ENCODE assay signal across 12 cellular contexts in genomic region chr6:50819527-50819905, GRCh38. TPM values are rescaled to one million over a fixed set of nuclear protein-coding genes. Genes with fewer than 3 reads are reported as not detected.
DNase-seq lines count a peak whose midpoint lies in the region; ATAC-seq, FAIRE-seq and TF ChIP-seq lines count a peak whose summit lies in the region.
"Had no signal": no experiment of that assay in that cellular context is flagged by ENCODE, and none has a peak within 500 bp of the region (broad histone marks: within the 10 kb centered on the region; RNA-seq: fewer than 3 reads in every experiment).

No MANE protein-coding gene starts in this region.

- in situ Hi-C loops in gastrocnemius medialis (cut with MboI; ENCODE audit: low sequenced_read_pairs in 4 of 4) = loop anchor here (10.0 to 25.0 kb wide), 4 partner anchors 718 to 1205 kb away; no protein-coding TSS in a partner anchor

- no peak overlapping the region for H3K27ac Mint-ChIP-seq in astrocyte (ENCODE audit: unreplicated experiment)
- H3K27ac Mint-ChIP-seq: activated T-cell treated with anti-CD3 and anti-CD28 coated beads, Interleukin-2, amount 50 U/mL, for 24 hours had no signal

- H2AFZ ChIP-seq in astrocyte (ENCODE audit: low read depth, low read length) = no peak overlapping the region

- H3K4me3 Mint-ChIP-seq in astrocyte (ENCODE audit: unreplicated experiment) = peak overlapping the region; percentile 70
- H3K4me3 Mint-ChIP-seq in activated T-cell treated with anti-CD3 and anti-CD28 coated beads, Interleukin-2, amount 50 U/mL, for 4 hours = no peak overlapping the region
- H3K4me3 Mint-ChIP-seq: activated T-cell treated with anti-CD3 and anti-CD28 coated beads, Interleukin-2, amount 50 U/mL, for 24 hours had no signal

- H3K36me3 ChIP-seq in H7 (replicated peaks; ENCODE audit: control insufficient read depth, insufficient read depth, low read length) (no peaks in the 10 kb centered on the region), astrocyte (ENCODE audit: insufficient read depth, low read length) (no peaks in the 10 kb centered on the region), iPS-20b (ENCODE audit: insufficient read depth, low read depth, low read length) (no peaks in the 10 kb centered on the region), gastrocnemius medialis (no peaks in the 10 kb centered on the region)

- H4K20me1 ChIP-seq in astrocyte (ENCODE audit: insufficient read depth, low read length) = no peaks in the 10 kb centered on the region

- intact Hi-C loops in gastrocnemius medialis (cut with DNase I; ENCODE audit: low total_unique reads) = loop anchor here (5.0 kb wide), 3 partner anchors 533 to 1203 kb away; no protein-coding TSS in a partner anchor

- H3K4me3 ChIP-seq in H7 (ENCODE audit: insufficient read depth, low read depth, low read length) = no peak overlapping the region
- H3K4me3 ChIP-seq in astrocyte (ENCODE audit: insufficient read depth, low read depth, low read length) = no peak overlapping the region
- H3K4me3 ChIP-seq in iPS-20b (ENCODE audit: low read length) = peak overlapping the region; percentile 6; the same call in 1 of the 2 replicates
- H3K4me3 ChIP-seq in gastrocnemius medialis = peak overlapping the region in 3 of 4 donors; percentile 4 to 25 (median 9)

- H3K79me2 ChIP-seq in astrocyte (ENCODE audit: insufficient read depth, low read length) = no peaks in the 10 kb centered on the region

- H3K27me3 ChIP-seq in H7 (ENCODE audit: control insufficient read depth, insufficient read depth, low read length) (peaks cover 97% of the 10 kb centered on the region), astrocyte (ENCODE audit: insufficient read depth, low read length) (peaks cover 68% of the 10 kb centered on the region), iPS-20b (ENCODE audit: insufficient read depth, low read length) (peaks cover 100% of the 10 kb centered on the region), gastrocnemius medialis (peaks cover 75 to 95% (median 91%) of the 10 kb centered on the region in 3 donors)

- H3K27me3 Mint-ChIP-seq in astrocyte (ENCODE audit: low read depth, unreplicated experiment) = peaks cover 80% of the 10 kb centered on the region
- H3K27me3 Mint-ChIP-seq in activated T-cell treated with anti-CD3 and anti-CD28 coated beads, Interleukin-2, amount 50 U/mL, for 4 hours (ENCODE audit: low read depth) = peaks cover 81% of the 10 kb centered on the region

- TF ChIP-seq CTCF in astrocyte (IDR thresholded peaks at IDR 0.05; ENCODE audit: insufficient read depth, low read depth, low read length) (no peak), gastrocnemius medialis (IDR thresholded peaks at IDR 0.05 in 4 of 5, conservative IDR thresholded peaks at IDR 0.05 in 1 of 5) (no peak)

- peaks cover 5% of the 10 kb centered on the region for H3K4me1 Mint-ChIP-seq in astrocyte (ENCODE audit: low read depth, unreplicated experiment)
- peaks cover 24% of the 10 kb centered on the region for H3K4me1 Mint-ChIP-seq in activated T-cell treated with anti-CD3 and anti-CD28 coated beads, Interleukin-2, amount 50 U/mL, for 4 hours (ENCODE audit: low read depth)

- peaks cover 2% of the 10 kb centered on the region for H3K9me3 Mint-ChIP-seq in astrocyte (ENCODE audit: unreplicated experiment)
- no peaks in the 10 kb centered on the region for H3K9me3 Mint-ChIP-seq in activated T-cell treated with anti-CD3 and anti-CD28 coated beads, Interleukin-2, amount 50 U/mL, for 4 hours
- H3K9me3 Mint-ChIP-seq: activated T-cell treated with anti-CD3 and anti-CD28 coated beads, Interleukin-2, amount 50 U/mL, for 24 hours had no signal

- TF ChIP-seq POLR2A in gastrocnemius medialis (IDR thresholded peaks at IDR 0.05) = no peak

- H3K36me3 Mint-ChIP-seq in astrocyte (ENCODE audit: low read depth, unreplicated experiment) = no peaks in the 10 kb centered on the region
- H3K36me3 Mint-ChIP-seq in activated T-cell treated with anti-CD3 and anti-CD28 coated beads, Interleukin-2, amount 50 U/mL, for 4 hours (ENCODE audit: insufficient read depth) = no peaks in the 10 kb centered on the region

- H3K4me1 ChIP-seq in astrocyte (ENCODE audit: insufficient read depth, low read length) (peaks cover 3% of the 10 kb centered on the region), iPS-20b (ENCODE audit: insufficient read depth, low read length) (peaks cover 18% of the 10 kb centered on the region; the same call in 1 of the 2 replicates), gastrocnemius medialis (peaks cover 0 to 4% of the 10 kb centered on the region in 2 donors)

- H3K9ac ChIP-seq in astrocyte (ENCODE audit: low read length) (no peak overlapping the region), iPS-20b (ENCODE audit: low read depth, low read length) (no peak overlapping the region)

- H3K4me2 ChIP-seq in astrocyte (ENCODE audit: low read length) = peak overlapping the region; percentile 10

- no peak overlapping the region for H3K27ac ChIP-seq in astrocyte (ENCODE audit: low read depth, low read length)
- no peak overlapping the region for H3K27ac ChIP-seq in iPS-20b (ENCODE audit: low read length)
- H3K27ac ChIP-seq in gastrocnemius medialis = no peak overlapping the region

- DNase-seq in H7 (peak; percentile 77), astrocyte (ENCODE audit: low read depth) (no peak), gastrocnemius medialis (no peak), SW480 (ENCODE audit: low spot score) (no peak)
- DNase-seq in activated T-cell treated with anti-CD3 and anti-CD28 coated beads, Interleukin-2, amount 50 U/mL, for 4 hours = no peak
- DNase-seq: activated T-cell treated with anti-CD3 and anti-CD28 coated beads, Interleukin-2, amount 50 U/mL, for 24 hours; effector memory CD4-positive, alpha-beta T cell; NCI-H2171 treated with DMSO at 0.1 percent for 48 hours; T-helper 1 cell had no signal

- no peak for ATAC-seq in gastrocnemius medialis
- ATAC-seq in GM21723 (IDR thresholded peaks at IDR 0.05; ENCODE audit: unreplicated experiment) = no peak
- ATAC-seq in activated T-cell treated with anti-CD3 and anti-CD28 coated beads, Interleukin-2, amount 50 U/mL, for 4 hours = no peak

- FAIRE-seq in astrocyte (lab: Jason Lieb, UNC) = no peak

- H3K9me3 ChIP-seq in astrocyte (ENCODE audit: insufficient read depth, low read depth, low read length) = peaks cover 4% of the 10 kb centered on the region
- H3K9me3 ChIP-seq in iPS-20b (ENCODE audit: insufficient read depth, low read depth, low read length) = no peaks in the 10 kb centered on the region
- no peaks in the 10 kb centered on the region for H3K9me3 ChIP-seq in gastrocnemius medialis

RNA-seq across cellular contexts. Expression of gene TFAP2B, which starts 0.8 kb away (rescaled TPM):
- not detected in 2 replicates for total RNA-seq in H7 (2014; rRNA removed; shearing (Covaris generic))
- total RNA-seq in astrocyte = not detected in 2 replicates
- total RNA-seq in gastrocnemius medialis = not detected
- total RNA-seq in activated T-cell treated with anti-CD3 and anti-CD28 coated beads, Interleukin-2, amount 50 U/mL, for 4 hours = not detected
- total RNA-seq: mucosa of gallbladder had no signal

Comparison
In these comparisons a context has a peak if more than half of its experiments do, and no peak if none do; other contexts are left out.
1. H3K4me3 ChIP-seq: peak in iPS-20b (single experiment) and gastrocnemius medialis (3 of 4); none in H7 (single experiment) and astrocyte (single experiment).